Comparison of ENCODE assay signal across 8 cellular contexts in genomic region chr2:39266139-39266805, GRCh38. TPM values are rescaled to one million over a fixed set of nuclear protein-coding genes. Genes with fewer than 3 reads are reported as not detected.
DNase-seq lines count a peak whose midpoint lies in the region; ATAC-seq and TF ChIP-seq lines count a peak whose summit lies in the region.

No MANE protein-coding gene starts in this region.

- POLR2A ChIA-PET in naive thymus-derived CD8-positive, alpha-beta T cell (lab: Charles Lee) = no interaction called here

- no peaks in the 10 kb centered on the region for H3K9me3 Mint-ChIP-seq in naive thymus-derived CD8-positive, alpha-beta T cell

- TF ChIP-seq CTCF in OCI-LY3 (IDR thresholded peaks at IDR 0.05; ENCODE audit: low read depth, low read length) (no peak), lower leg skin (IDR thresholded peaks at IDR 0.05) (no peak), prostate gland (IDR thresholded peaks at IDR 0.05) (no peak)

- H3K4me2 ChIP-seq in OCI-LY3 (ENCODE audit: low read length) = peak overlapping the region; percentile 43

- H2AFZ ChIP-seq in OCI-LY3 (ENCODE audit: low read depth, low read length) = peak overlapping the region; percentile 19; the same call in 1 of the 2 replicates

- H3K9me3 ChIP-seq in OCI-LY3 (ENCODE audit: insufficient read depth, low read length) (no peaks in the 10 kb centered on the region), prostate gland (no peaks in the 10 kb centered on the region)

- H3K27me3 ChIP-seq in OCI-LY3 (ENCODE audit: low read depth, low read length) = no peaks in the 10 kb centered on the region
- no peaks in the 10 kb centered on the region for H3K27me3 ChIP-seq in prostate gland (replicated peaks; ENCODE audit: insufficient read depth)

- peak overlapping the region in 7 of 10 donors; percentile 38 to 90 (median 66) for H3K27ac Mint-ChIP-seq in naive thymus-derived CD8-positive, alpha-beta T cell

- H3K36me3 ChIP-seq in OCI-LY3 (replicated peaks; ENCODE audit: low read depth, low read length) (no peaks in the 10 kb centered on the region), prostate gland (no peaks in the 10 kb centered on the region)

- H3K27me3 Mint-ChIP-seq in naive thymus-derived CD8-positive, alpha-beta T cell = no peaks in the 10 kb centered on the region

- H3K36me3 Mint-ChIP-seq in naive thymus-derived CD8-positive, alpha-beta T cell = peaks cover 2 to 22% (median 6%) of the 10 kb centered on the region in 3 donors

- DNase-seq in activated CD4-positive, CD25-positive, alpha-beta regulatory T cell (lab: John Stamatoyannopoulos, UW) = no peak
- peak in 1 of 10 donors; percentile 7 for DNase-seq in naive thymus-derived CD8-positive, alpha-beta T cell
- no peak for DNase-seq in NCI-H524 treated with DMSO at 0.1 percent for 48 hours (lab: John Stamatoyannopoulos, UW)
- no peak for DNase-seq in lower leg skin (ENCODE audit: low spot score in 2 of 2)
- DNase-seq in prostate gland (ENCODE audit: low spot score) = no peak

- H3K79me2 ChIP-seq in OCI-LY3 (ENCODE audit: low read length) = no peaks in the 10 kb centered on the region

- peak; percentile 80 to 82 for ATAC-seq in activated CD4-positive, CD25-positive, alpha-beta regulatory T cell treated with anti-CD3 and anti-CD28 coated beads, Interleukin-2, amount 50 U/mL, for 24 hours
- peak; percentile 79 for ATAC-seq in HG02798 (IDR thresholded peaks at IDR 0.05; ENCODE audit: poor library complexity, unreplicated experiment)
- peak; percentile 49 to 65 for ATAC-seq in naive thymus-derived CD8-positive, alpha-beta T cell

- H3K9ac ChIP-seq in OCI-LY3 (ENCODE audit: low read length) = no peak overlapping the region

- peaks cover 8 to 25% (median 21%) of the 10 kb centered on the region in 4 donors for H3K4me1 Mint-ChIP-seq in naive thymus-derived CD8-positive, alpha-beta T cell

- intact Hi-C loops in lower leg skin (cut with DNase I; ENCODE audit: low total_unique reads) = no loop called here
- intact Hi-C loops in prostate gland (cut with DNase I) = no loop called here

- peak overlapping the region in 5 of 10 donors; percentile 5 to 15 (median 8) for H3K4me3 Mint-ChIP-seq in naive thymus-derived CD8-positive, alpha-beta T cell

- peak overlapping the region; percentile 43 for H3K27ac ChIP-seq in OCI-LY3 (ENCODE audit: low read length)
- H3K27ac ChIP-seq in prostate gland = no peak overlapping the region

- no peak overlapping the region for H3K4me3 ChIP-seq in OCI-LY3 (ENCODE audit: low read length)
- no peak overlapping the region for H3K4me3 ChIP-seq in lower leg skin (ENCODE audit: low read depth, poor library complexity, severe bottlenecking)
- no peak overlapping the region for H3K4me3 ChIP-seq in prostate gland

- no peak for TF ChIP-seq POLR2A in lower leg skin (IDR thresholded peaks at IDR 0.05)
- TF ChIP-seq POLR2A in prostate gland (IDR thresholded peaks at IDR 0.05) = no peak

- H3K4me1 ChIP-seq in OCI-LY3 (ENCODE audit: low read length) (peaks cover 28% of the 10 kb centered on the region), prostate gland (replicated peaks) (no peaks in the 10 kb centered on the region)

- WGBS in lower leg skin, 2 donors = 82 to 88% methylated on average over 3 of the region's 3 CpGs
- 90% methylated on average over 3 of the region's 3 CpGs for WGBS in prostate gland

- H4K20me1 ChIP-seq in OCI-LY3 (ENCODE audit: insufficient read depth, low read length) = no peaks in the 10 kb centered on the region

RNA-seq across cellular contexts. Expression of gene CDKL4, which starts 22.5 kb away (rescaled TPM):
- total RNA-seq in naive thymus-derived CD8-positive, alpha-beta T cell = not detected
- not detected for polyA plus RNA-seq in naive thymus-derived CD8-positive, alpha-beta T cell
- total RNA-seq in lower leg skin = 1 to 10 TPM in 1 of 4 donors, under 1 TPM in 1, not detected in 2; 0.74 to 1.1 TPM
- total RNA-seq in prostate gland = not detected
